ENCODE assay signal across 35 cellular contexts in genomic region chr4:33661636-33662035, GRCh38.
"Had no signal": no experiment of that assay in that cellular context is flagged by ENCODE, and none has a peak within 500 bp of the region (broad histone marks: within the 10 kb centered on the region; RNA-seq: fewer than 3 reads in every experiment).

No MANE protein-coding gene starts in this region.

- H3K9me3 ChIP-seq: MG63 had no signal

- H3K27me3 ChIP-seq: MG63 had no signal

- H3K36me3 ChIP-seq: MG63 had no signal

- H3K4me3 ChIP-seq: MG63 had no signal

- DNase-seq: Karpas-422, Kasumi-1, MG63, MM.1S, MV-4-11, NCI-H1048, NCI-H1092, NCI-H1092 treated with DMSO at 0.1 percent for 48 hours, NCI-H1105, NCI-H1105 treated with DMSO at 0.1 percent for 48 hours, NCI-H1417, NCI-H1417 treated with DMSO at 0.1 percent for 48 hours, NCI-H1436, NCI-H1436 treated with DMSO at 0.1 percent for 48 hours, NCI-H1694, NCI-H1694 treated with DMSO at 0.1 percent for 48 hours, NCI-H187, NCI-H187 treated with DMSO at 0.1 percent for 48 hours, NCI-H1930, NCI-H2029, NCI-H2029 treated with DMSO at 0.1 percent for 48 hours, NCI-H2081, NCI-H2081 treated with DMSO at 0.1 percent for 48 hours, NCI-H2107, NCI-H2171, NCI-H2171 treated with DMSO at 0.1 percent for 48 hours, NCI-H2227 treated with DMSO at 0.1 percent for 48 hours, NCI-H226, NCI-H345, NCI-H446, NCI-H446 treated with DMSO at 0.1 percent for 48 hours, NCI-H510A, NCI-H510A treated with DMSO at 0.1 percent for 48 hours, NCI-H524, NCI-H524 treated with DMSO at 0.1 percent for 48 hours had no signal
